In genomic region chr6:27893836-27894807, GRCh38 we compare ENCODE assay signal across 8 cellular contexts. TPM values are rescaled to one million over a fixed set of nuclear protein-coding genes. Genes with fewer than 3 reads are reported as not detected.
DNase-seq lines count a peak whose midpoint lies in the region; ATAC-seq and TF ChIP-seq lines count a peak whose summit lies in the region.

No MANE protein-coding gene starts in this region.

- DNase-seq in AG04449 (ENCODE audit: low read depth, low spot score) (peak; percentile 69), H4 (ENCODE audit: low spot score) (peak; percentile 79), NCI-H226 (peak; percentile 92), kidney glomerular epithelial cell (lab: John Stamatoyannopoulos, UW) (peak; percentile 95)
- peak; percentile 70 to 75 (median 72) for DNase-seq in stimulated activated CD4-positive, alpha-beta T cell treated with anti-CD3 and anti-CD28 coated beads, Interleukin-12 subunit alpha, Interleukin-12 subunit beta, amount 100 ng/mL, for 48 hours (ENCODE audit: low read depth in 2 of 3, low spot score in 1 of 3)

- no peak for TF ChIP-seq CTCF in AG04449 (IDR thresholded peaks at IDR 0.05; ENCODE audit: insufficient read depth, low read length, missing control alignments)

- peak; percentile 24 to 25 for ATAC-seq in activated CD4-positive, CD25-positive, alpha-beta regulatory T cell treated with anti-CD3 and anti-CD28 coated beads, Interleukin-2, amount 50 U/mL, for 24 hours
- ATAC-seq in GM21737 (IDR thresholded peaks at IDR 0.05; ENCODE audit: unreplicated experiment) = no peak

- POLR2A ChIA-PET in AG04449 (lab: Yijun Ruan, JAX) = interaction anchor here (0.9 to 5.4 kb wide), 15 partner anchors 21 to 1697 kb away, joined by 3 to 107 read pairs (median 15); a partner anchor contains a TSS

- H3K27ac ChIP-seq in cingulate gyrus (ENCODE audit: low read depth, low read length) = peak overlapping the region; percentile 91

- peak overlapping the region; percentile 95 for H3K4me3 ChIP-seq in AG04449 (ENCODE audit: low read depth, low read length)

- CTCF ChIA-PET in AG04449 (lab: Yijun Ruan, JAX) = interaction anchor here (0.6 to 7.9 kb wide), 39 partner anchors 8 to 1862 kb away, joined by 3 to 213 read pairs (median 5); a partner anchor contains a TSS

RNA-seq across cellular contexts. Expression of gene OR2B2, which starts 18.1 kb away (rescaled TPM):
- total RNA-seq in H4 (2014; rRNA removed; shearing (Covaris generic)) = not detected in 2 replicates
